In genomic region chr1:167066333-167067122, GRCh38 we compare ENCODE assay signal across 8 cellular contexts. TPM values are rescaled to one million over a fixed set of nuclear protein-coding genes. Genes with fewer than 3 reads are reported as not detected.
DNase-seq lines count a peak whose midpoint lies in the region; ATAC-seq and TF ChIP-seq lines count a peak whose summit lies in the region.

No MANE protein-coding gene starts in this region.

- H3F3A ChIP-seq in GM23248 (ENCODE audit: insufficient read depth) (no peaks in the 10 kb centered on the region), MM.1S (ENCODE audit: insufficient read depth, low read length) (no peaks in the 10 kb centered on the region)

- intact Hi-C loops in cardiac septum (cut with DNase I) (loop anchor here (2.0 to 5.0 kb wide), 5 partner anchors 61 to 466 kb away; partner anchors contain the start of gene POU2F1), prostate gland (cut with DNase I) (loop anchor here (2.0 to 5.0 kb wide), 4 partner anchors 154 to 486 kb away; partner anchors contain the start of genes CREG1 and POU2F1), uterus (cut with DNase I; ENCODE audit: low total_unique reads) (loop anchor here (10.0 kb wide), 2 partner anchors 162 to 468 kb away; no protein-coding TSS in a partner anchor)

- H3K36me3 Mint-ChIP-seq in activated naive CD4-positive, alpha-beta T cell treated with anti-CD3 and anti-CD28 coated beads, Interleukin-2, amount 10 ng/mL, durations not matched to agents 7 days and 5 days, result no peaks in the 10 kb centered on the region

- no peaks in the 10 kb centered on the region for H3K4me1 Mint-ChIP-seq in activated naive CD4-positive, alpha-beta T cell treated with anti-CD3 and anti-CD28 coated beads, Interleukin-2, amount 10 ng/mL, durations not matched to agents 7 days and 5 days

- in situ Hi-C loops in GM23248 (cut with MboI), result loop anchor here (10.0 kb wide), 2 partner anchors 378 to 468 kb away; no protein-coding TSS in a partner anchor

- H3K4me1 ChIP-seq in GM23248 (ENCODE audit: insufficient read depth) (no peaks in the 10 kb centered on the region), MM.1S (ENCODE audit: low read length) (no peaks in the 10 kb centered on the region; the same call in 1 of the 2 replicates), prostate gland (replicated peaks) (no peaks in the 10 kb centered on the region), uterus (no peaks in the 10 kb centered on the region)

- H2AFZ ChIP-seq in GM23248, result peak overlapping the region; percentile 58; the same call in 1 of the 2 replicates
- H2AFZ ChIP-seq in MM.1S (ENCODE audit: low read length), result peak overlapping the region; percentile 71

- TF ChIP-seq POLR2A in prostate gland (IDR thresholded peaks at IDR 0.05) (no peak), uterus (IDR thresholded peaks at IDR 0.05) (no peak)

- H3K9me2 ChIP-seq in GM23248 (ENCODE audit: insufficient read depth), result no peaks in the 10 kb centered on the region
- H3K9me2 ChIP-seq in MM.1S (replicated peaks; ENCODE audit: insufficient read depth, low read length), result no peaks in the 10 kb centered on the region

- H3K9me3 ChIP-seq in GM23248 (ENCODE audit: low read depth), result no peaks in the 10 kb centered on the region
- no peaks in the 10 kb centered on the region for H3K9me3 ChIP-seq in MM.1S (replicated peaks; ENCODE audit: insufficient read depth, low read length)
- H3K9me3 ChIP-seq in prostate gland, result no peaks in the 10 kb centered on the region
- H3K9me3 ChIP-seq in uterus, result no peaks in the 10 kb centered on the region

- H3K9me3 Mint-ChIP-seq in activated naive CD4-positive, alpha-beta T cell treated with anti-CD3 and anti-CD28 coated beads, Interleukin-2, amount 10 ng/mL, durations not matched to agents 7 days and 5 days, result no peaks in the 10 kb centered on the region

- H3K27ac Mint-ChIP-seq in activated naive CD4-positive, alpha-beta T cell treated with anti-CD3 and anti-CD28 coated beads, Interleukin-2, amount 10 ng/mL, durations not matched to agents 7 days and 5 days, result no peak overlapping the region

- H3K27me3 Mint-ChIP-seq in activated naive CD4-positive, alpha-beta T cell treated with anti-CD3 and anti-CD28 coated beads, Interleukin-2, amount 10 ng/mL, durations not matched to agents 7 days and 5 days, result peaks cover 3% of the 10 kb centered on the region

- WGBS in GM23248 (ENCODE audit: low coverage in 1 of 2, low lambda C conversion rate in 2 of 2, missing lambda C conversion rate in 2 of 2), 2 experiments, result 4 to 5% methylated on average over 31 of the region's 31 CpGs
- WGBS in prostate gland, result 8% methylated on average over 28 of the region's 31 CpGs

- CTCF ChIA-PET in activated naive CD4-positive, alpha-beta T cell treated with anti-CD3 and anti-CD28 coated beads, Interleukin-2, amount 10 ng/mL, durations not matched to agents 7 days and 5 days (lab: Charles Lee), result interaction anchor here (0.7 to 18.3 kb wide), 16 partner anchors 13 to 490 kb away, joined by 3 to 682 read pairs (median 4); partner anchors contain the start of gene POU2F1

- peak; percentile 33 for DNase-seq in DMS79 (lab: John Stamatoyannopoulos, UW)
- peak; percentile 66 for DNase-seq in GM23248
- DNase-seq in MM.1S, result peak; percentile 75
- DNase-seq in activated naive CD4-positive, alpha-beta T cell treated with anti-CD3 and anti-CD28 coated beads, Interleukin-2, amount 10 ng/mL, durations not matched to agents 7 days and 5 days, result peak; percentile 84
- DNase-seq in cardiac septum (ENCODE audit: low spot score), result peak; percentile 87
- peak; percentile 64 for DNase-seq in prostate gland (ENCODE audit: low spot score)
- DNase-seq in uterus, result peak; percentile 58 to 74

- H3K9ac ChIP-seq in GM23248, result 0 out of 2 replicates have a peak overlapping the region, but pooled peaks have one; percentile 23
- H3K9ac ChIP-seq in MM.1S (ENCODE audit: low read length), result peak overlapping the region; percentile 21; the same call in 1 of the 2 replicates

- peak; percentile 99 for TF ChIP-seq CTCF in MM.1S (IDR thresholded peaks at IDR 0.05; ENCODE audit: low read length)
- peak; percentile 75 to 96 (median 94) for TF ChIP-seq CTCF in prostate gland (IDR thresholded peaks at IDR 0.05)
- TF ChIP-seq CTCF in uterus (IDR thresholded peaks at IDR 0.05), result peak; percentile 90 to 94 (median 92)

- H3K27ac ChIP-seq in GM23248, result no peak overlapping the region
- no peak overlapping the region for H3K27ac ChIP-seq in MM.1S (ENCODE audit: low read length)
- no peak overlapping the region for H3K27ac ChIP-seq in prostate gland
- no peak overlapping the region for H3K27ac ChIP-seq in uterus

- H3K4me3 ChIP-seq in GM23248 (peak overlapping the region; percentile 52), MM.1S (ENCODE audit: low read length) (peak overlapping the region; percentile 51), prostate gland (no peak overlapping the region), uterus (no peak overlapping the region)

- H3K4me2 ChIP-seq in GM23248 (ENCODE audit: unreplicated experiment), result peak overlapping the region; percentile 85
- peak overlapping the region; percentile 86 for H3K4me2 ChIP-seq in MM.1S (ENCODE audit: low read depth, low read length)

- peak; percentile 97 for ATAC-seq in SK-N-SH treated with all-trans-retinoic acid at 6 μM for 48 hours

- no peaks in the 10 kb centered on the region for H3K79me2 ChIP-seq in GM23248 (ENCODE audit: insufficient read depth)
- H3K79me2 ChIP-seq in MM.1S (ENCODE audit: low read length), result no peaks in the 10 kb centered on the region

- no peaks in the 10 kb centered on the region for H4K20me1 ChIP-seq in GM23248 (ENCODE audit: insufficient read depth)
- no peaks in the 10 kb centered on the region for H4K20me1 ChIP-seq in MM.1S (ENCODE audit: insufficient read depth, low read length)

- H3K36me3 ChIP-seq in GM23248 (ENCODE audit: low read depth) (no peaks in the 10 kb centered on the region), MM.1S (replicated peaks; ENCODE audit: insufficient read depth, low read length) (no peaks in the 10 kb centered on the region), prostate gland (no peaks in the 10 kb centered on the region), uterus (no peaks in the 10 kb centered on the region)

- H3K4me3 Mint-ChIP-seq in activated naive CD4-positive, alpha-beta T cell treated with anti-CD3 and anti-CD28 coated beads, Interleukin-2, amount 10 ng/mL, durations not matched to agents 7 days and 5 days, result no peak overlapping the region

- peaks cover 3% of the 10 kb centered on the region; the same call in 1 of the 2 replicates for H3K27me3 ChIP-seq in GM23248 (replicated peaks; ENCODE audit: insufficient read depth)
- H3K27me3 ChIP-seq in MM.1S (replicated peaks; ENCODE audit: insufficient read depth, low read length), result no peaks in the 10 kb centered on the region
- H3K27me3 ChIP-seq in prostate gland (replicated peaks; ENCODE audit: insufficient read depth), result no peaks in the 10 kb centered on the region
- H3K27me3 ChIP-seq in uterus, result no peaks in the 10 kb centered on the region

TF ChIP-seq in SK-N-SH treated with all-trans-retinoic acid at 6 μM for 48 hours, 23 proteins besides CTCF, POLR2A, EP300 and RAD21:
- no peak for TF ChIP-seq CREB5 (CRISPR knock-in tag; IDR thresholded peaks at IDR 0.05; ENCODE audit: low read depth)
- no peak for TF ChIP-seq ZC3H10 (CRISPR knock-in tag; IDR thresholded peaks at IDR 0.05)
- no peak for TF ChIP-seq ZFP3 (CRISPR knock-in tag; IDR thresholded peaks at IDR 0.05)
- no peak for TF ChIP-seq ZFP30 (CRISPR knock-in tag; IDR thresholded peaks at IDR 0.05)
- TF ChIP-seq PATZ1 (CRISPR knock-in tag; IDR thresholded peaks at IDR 0.05; ENCODE audit: borderline replicate concordance), result no peak
- TF ChIP-seq GLIS3 (CRISPR knock-in tag; IDR thresholded peaks at IDR 0.05), result no peak
- TF ChIP-seq ZNF8 (CRISPR knock-in tag; IDR thresholded peaks at IDR 0.05), result no peak
- TF ChIP-seq BACH2 (CRISPR knock-in tag; IDR thresholded peaks at IDR 0.05; ENCODE audit: borderline replicate concordance), result no peak
- TF ChIP-seq TOX (CRISPR knock-in tag; IDR thresholded peaks at IDR 0.05; ENCODE audit: borderline replicate concordance), result no peak
- no peak for TF ChIP-seq ESRRG (CRISPR knock-in tag; IDR thresholded peaks at IDR 0.05)
- TF ChIP-seq CSDC2 (CRISPR knock-in tag; IDR thresholded peaks at IDR 0.05), result no peak
- TF ChIP-seq ISL1 (CRISPR knock-in tag; IDR thresholded peaks at IDR 0.05), result no peak

RNA-seq across cellular contexts. Expression of gene GPA33, which starts 23.6 kb away (rescaled TPM):
- total RNA-seq in GM23248 (2014; rRNA removed; shearing (Covaris generic)), result not detected in 2 replicates
- not detected in 2 replicates for polyA plus RNA-seq in GM23248 (2016; fragmentation: Nextera tagmentation; extraction: Ambion mirVana)
- total RNA-seq in cardiac septum, result 2.7 TPM
- total RNA-seq in prostate gland, result not detected
- under 1 TPM in 1 of 4 donors, not detected in 3; 0.29 TPM for total RNA-seq in uterus

RNA-seq across cellular contexts. Expression of gene STYXL2, which starts 27.3 kb away (rescaled TPM):
- not detected in 2 replicates for total RNA-seq in GM23248 (2014; rRNA removed; shearing (Covaris generic))
- polyA plus RNA-seq in GM23248 (2016; fragmentation: Nextera tagmentation; extraction: Ambion mirVana), result not detected in 2 replicates
- total RNA-seq in cardiac septum (462 TPM), prostate gland (1 to 10 TPM in 1 of 2 donors, under 1 TPM in 1; 0.34 to 1.5 TPM), uterus (1 to 10 TPM in 1 of 4 donors, not detected in 3; 1.2 TPM)

Comparison
In these comparisons a context has a peak if more than half of its experiments do, and no peak if none do; other contexts are left out.
1. DNase-seq: peak in every context shown above with its lines; median percentile 87 in cardiac septum; 84 in activated naive CD4-positive, alpha-beta T cell treated with anti-CD3 and anti-CD28 coated beads, Interleukin-2, amount 10 ng/mL, durations not matched to agents 7 days and 5 days; 75 in MM.1S; 66 in GM23248; 66 in uterus; 64 in prostate gland; 33 in DMS79.
2. H3K4me3 ChIP-seq: peak in GM23248 (single experiment) and MM.1S (single experiment); none in prostate gland (0 of 2) and uterus (0 of 2).
3. RNA of gene STYXL2, which starts 27.3 kb away (total RNA-seq): 462 TPM in cardiac septum (single experiment); 0.34 to 1.5 TPM in prostate gland, 1.2 TPM in uterus and not detected in GM23248; every median in the first group is over 100 times any median in the second.
4. Peak in every context shown above with its lines, with median percentiles within 50 percentile points of each other: CTCF ChIP-seq.